ENCODE assay signal across 8 cellular contexts in genomic region chr7:112939589-112940313, GRCh38.
A peak's percentile ranks its signal among the peaks of the same experiment; 100 is the strongest.
DNase-seq lines count a peak whose midpoint lies in the region; ATAC-seq and TF ChIP-seq lines count a peak whose summit lies in the region.

No MANE protein-coding gene starts in this region.

- peak overlapping the region; percentile 99 for H2AFZ ChIP-seq in OCI-LY3 (ENCODE audit: low read depth, low read length)

- peaks cover 12% of the 10 kb centered on the region for H3K4me1 ChIP-seq in OCI-LY3 (ENCODE audit: low read length)

- ATAC-seq in GM21528 (IDR thresholded peaks at IDR 0.05; ENCODE audit: low FRiP score, unreplicated experiment) = peak; percentile 99

- H3K4me3 ChIP-seq in OCI-LY3 (ENCODE audit: low read length) = peak overlapping the region; percentile 96

- H3K27me3 ChIP-seq in OCI-LY3 (ENCODE audit: low read depth, low read length) = no peaks in the 10 kb centered on the region

- H3K9me3 ChIP-seq in OCI-LY3 (ENCODE audit: insufficient read depth, low read length) = no peaks in the 10 kb centered on the region

- H3K9ac ChIP-seq in OCI-LY3 (ENCODE audit: low read length) = peak overlapping the region; percentile 78

- H4K20me1 ChIP-seq in OCI-LY3 (ENCODE audit: insufficient read depth, low read length) = peaks cover 1% of the 10 kb centered on the region; the same call in 1 of the 2 replicates

- peak overlapping the region; percentile 74 for H3K27ac ChIP-seq in OCI-LY3 (ENCODE audit: low read length)

- H3K79me2 ChIP-seq in OCI-LY3 (ENCODE audit: low read length) = peaks cover 14% of the 10 kb centered on the region

- no peak for TF ChIP-seq CTCF in OCI-LY3 (IDR thresholded peaks at IDR 0.05; ENCODE audit: low read depth, low read length)

- DNase-seq in DMS 273 treated with DMSO at 0.1 percent for 48 hours (lab: John Stamatoyannopoulos, UW) (peak; percentile 99), HuH-7.5 (ENCODE audit: low spot score) (peak; percentile 93), activated T-cell treated with anti-CD3 and anti-CD28 coated beads for 24 hours (ENCODE audit: low read depth) (peak; percentile 99), epidermal melanocyte (ENCODE audit: insufficient read length, low spot score) (peak; percentile 94), midbrain (lab: John Stamatoyannopoulos, UW) (peak; percentile 100)
- DNase-seq in stimulated activated CD8-positive, alpha-beta memory T cell treated with anti-CD3 and anti-CD28 coated beads, Interleukin-15, amount 100 ng/mL, for 48 hours (ENCODE audit: low read depth in 2 of 2) = peak; percentile 98 to 99

- peak overlapping the region; percentile 98 for H3K4me2 ChIP-seq in OCI-LY3 (ENCODE audit: low read length)

- no peaks in the 10 kb centered on the region for H3K36me3 ChIP-seq in OCI-LY3 (replicated peaks; ENCODE audit: low read depth, low read length)

Comparison
In these comparisons a context has a peak if more than half of its experiments do, and no peak if none do; other contexts are left out.
1. Peak in every context shown above with its lines: DNase-seq, ATAC-seq, H3K4me3 ChIP-seq and H3K27ac ChIP-seq.